In the genomic region with DNA sequence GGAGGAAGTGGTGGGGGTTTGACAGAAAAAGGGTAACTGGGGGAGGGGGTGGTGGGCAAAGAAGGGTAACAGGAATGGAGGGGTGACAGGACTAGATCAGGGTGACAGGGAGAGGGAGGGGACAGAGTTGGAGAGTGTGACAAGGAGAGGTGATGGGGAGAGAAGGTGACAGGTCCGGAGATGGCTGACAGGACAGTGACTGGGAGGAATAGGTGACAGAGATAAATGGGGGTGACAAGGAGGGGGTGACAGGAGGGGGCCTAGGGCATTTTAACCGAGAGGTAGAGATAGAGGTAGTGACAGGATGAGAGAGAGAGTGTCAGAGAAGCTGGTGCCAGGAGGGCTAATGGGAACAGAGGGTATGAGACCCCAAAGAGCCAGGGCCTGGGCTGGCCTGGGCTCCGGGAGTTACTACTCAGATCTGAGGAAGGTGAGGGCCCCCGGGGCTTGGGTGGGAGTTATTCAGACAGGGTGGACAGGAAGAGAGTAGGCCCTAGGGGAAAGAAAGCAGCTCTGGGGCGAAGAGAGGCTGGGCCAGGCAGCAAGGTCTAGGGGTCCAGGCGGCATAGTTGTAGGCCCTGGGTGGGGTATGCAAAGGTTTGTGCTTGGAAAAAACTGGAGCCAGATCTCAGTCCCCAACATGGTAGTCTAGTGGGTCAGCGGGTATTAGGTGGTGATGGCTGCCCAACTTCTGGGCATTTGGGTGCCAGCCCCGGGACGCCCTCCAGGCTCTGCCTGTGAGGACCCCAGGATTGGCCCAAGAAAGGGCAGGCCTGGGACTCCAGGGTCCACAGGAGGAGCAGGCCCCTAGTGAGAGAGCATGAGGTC, we compare ENCODE assay signal across 1 cellular context.
TF ChIP-seq lines count a peak whose summit lies in the region.

No MANE protein-coding gene starts in this region.

TF ChIP-seq in K562, 482 proteins besides CTCF, POLR2A, EP300 and RAD21 (continued from another document and continues in another):
- TF ChIP-seq, protein P1, sequence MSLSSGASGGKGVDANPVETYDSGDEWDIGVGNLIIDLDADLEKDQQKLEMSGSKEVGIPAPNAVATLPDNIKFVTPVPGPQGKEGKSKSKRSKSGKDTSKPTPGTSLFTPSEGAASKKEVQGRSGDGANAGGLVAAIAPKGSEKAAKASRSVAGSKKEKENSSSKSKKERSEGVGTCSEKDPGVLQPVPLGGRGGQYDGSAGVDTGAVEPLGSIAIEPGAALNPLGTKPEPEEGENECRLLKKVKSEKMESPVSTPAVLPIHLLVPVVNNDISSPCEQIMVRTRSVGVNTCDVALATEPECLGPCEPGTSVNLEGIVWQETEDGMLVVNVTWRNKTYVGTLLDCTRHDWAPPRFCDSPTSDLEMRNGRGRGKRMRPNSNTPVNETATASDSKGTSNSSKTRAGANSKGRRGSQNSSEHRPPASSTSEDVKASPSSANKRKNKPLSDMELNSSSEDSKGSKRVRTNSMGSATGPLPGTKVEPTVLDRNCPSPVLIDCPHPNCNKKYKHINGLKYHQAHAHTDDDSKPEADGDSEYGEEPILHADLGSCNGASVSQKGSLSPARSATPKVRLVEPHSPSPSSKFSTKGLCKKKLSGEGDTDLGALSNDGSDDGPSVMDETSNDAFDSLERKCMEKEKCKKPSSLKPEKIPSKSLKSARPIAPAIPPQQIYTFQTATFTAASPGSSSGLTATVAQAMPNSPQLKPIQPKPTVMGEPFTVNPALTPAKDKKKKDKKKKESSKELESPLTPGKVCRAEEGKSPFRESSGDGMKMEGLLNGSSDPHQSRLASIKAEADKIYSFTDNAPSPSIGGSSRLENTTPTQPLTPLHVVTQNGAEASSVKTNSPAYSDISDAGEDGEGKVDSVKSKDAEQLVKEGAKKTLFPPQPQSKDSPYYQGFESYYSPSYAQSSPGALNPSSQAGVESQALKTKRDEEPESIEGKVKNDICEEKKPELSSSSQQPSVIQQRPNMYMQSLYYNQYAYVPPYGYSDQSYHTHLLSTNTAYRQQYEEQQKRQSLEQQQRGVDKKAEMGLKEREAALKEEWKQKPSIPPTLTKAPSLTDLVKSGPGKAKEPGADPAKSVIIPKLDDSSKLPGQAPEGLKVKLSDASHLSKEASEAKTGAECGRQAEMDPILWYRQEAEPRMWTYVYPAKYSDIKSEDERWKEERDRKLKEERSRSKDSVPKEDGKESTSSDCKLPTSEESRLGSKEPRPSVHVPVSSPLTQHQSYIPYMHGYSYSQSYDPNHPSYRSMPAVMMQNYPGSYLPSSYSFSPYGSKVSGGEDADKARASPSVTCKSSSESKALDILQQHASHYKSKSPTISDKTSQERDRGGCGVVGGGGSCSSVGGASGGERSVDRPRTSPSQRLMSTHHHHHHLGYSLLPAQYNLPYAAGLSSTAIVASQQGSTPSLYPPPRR (CRISPR knock-in tag; IDR thresholded peaks at IDR 0.05; ENCODE audit: borderline replicate concordance): 0 out of 2 replicates have a peak, but pooled peaks have one; percentile 54
- TF ChIP-seq GTF2E2 (tag; IDR thresholded peaks at IDR 0.05) (0 out of 2 replicates have a peak, but pooled peaks have one; percentile 47), TBP (optimal IDR thresholded peaks at IDR 0.05; ENCODE audit: low read depth, low read length) (no peak), CBFA2T3 (IDR thresholded peaks at IDR 0.05) (no peak), SRSF1 (IDR thresholded peaks at IDR 0.05; ENCODE audit: low read depth, low read length) (no peak), PCBP1 (IDR thresholded peaks at IDR 0.05; ENCODE audit: low read depth, low read length, poor library complexity, severe bottlenecking) (no peak), IRF2 (CRISPR knock-in tag; IDR thresholded peaks at IDR 0.05) (no peak), EGR1 (conservative IDR thresholded peaks at IDR 0.05) (peak; percentile 49), GTF2F1 (IDR thresholded peaks at IDR 0.05; ENCODE audit: low read depth, low read length) (no peak), TEAD2 (tag; IDR thresholded peaks at IDR 0.05) (no peak), ZNF584 (CRISPR knock-in tag; IDR thresholded peaks at IDR 0.05; ENCODE audit: low read depth) (no peak), ZEB2 (IDR thresholded peaks at IDR 0.05) (peak; percentile 79), MBD2 (IDR thresholded peaks at IDR 0.05; ENCODE audit: borderline replicate concordance, low read depth) (no peak), MAFF (IDR thresholded peaks at IDR 0.05; ENCODE audit: low read length) (no peak), NR2C1 (IDR thresholded peaks at IDR 0.05) (no peak), NR2C1 (tag; IDR thresholded peaks at IDR 0.05) (no peak), ZC3H8 (IDR thresholded peaks at IDR 0.05) (no peak), TAL1 (IDR thresholded peaks at IDR 0.05) (no peak), CBFA2T2 (conservative IDR thresholded peaks at IDR 0.05) (no peak), PHF21A (IDR thresholded peaks at IDR 0.05; ENCODE audit: borderline replicate concordance, low read depth) (no peak), HDAC8 (tag; IDR thresholded peaks at IDR 0.05) (no peak), ZKSCAN8 (CRISPR knock-in tag; IDR thresholded peaks at IDR 0.05) (no peak), CAMTA2 (CRISPR knock-in tag; conservative IDR thresholded peaks at IDR 0.05) (no peak), GATA2 (CRISPR knock-in tag; IDR thresholded peaks at IDR 0.05) (no peak), ZNF699 (CRISPR knock-in tag; IDR thresholded peaks at IDR 0.05; ENCODE audit: insufficient replicate concordance) (no peak), CBX3 (IDR thresholded peaks at IDR 0.05; ENCODE audit: borderline replicate concordance in 1 of 2, low read length in 2 of 2) (no peak), ELF4 (CRISPR knock-in tag; IDR thresholded peaks at IDR 0.05) (peak; percentile 85), ZNF124 (CRISPR knock-in tag; IDR thresholded peaks at IDR 0.05) (no peak)
- TF ChIP-seq, protein P2, sequence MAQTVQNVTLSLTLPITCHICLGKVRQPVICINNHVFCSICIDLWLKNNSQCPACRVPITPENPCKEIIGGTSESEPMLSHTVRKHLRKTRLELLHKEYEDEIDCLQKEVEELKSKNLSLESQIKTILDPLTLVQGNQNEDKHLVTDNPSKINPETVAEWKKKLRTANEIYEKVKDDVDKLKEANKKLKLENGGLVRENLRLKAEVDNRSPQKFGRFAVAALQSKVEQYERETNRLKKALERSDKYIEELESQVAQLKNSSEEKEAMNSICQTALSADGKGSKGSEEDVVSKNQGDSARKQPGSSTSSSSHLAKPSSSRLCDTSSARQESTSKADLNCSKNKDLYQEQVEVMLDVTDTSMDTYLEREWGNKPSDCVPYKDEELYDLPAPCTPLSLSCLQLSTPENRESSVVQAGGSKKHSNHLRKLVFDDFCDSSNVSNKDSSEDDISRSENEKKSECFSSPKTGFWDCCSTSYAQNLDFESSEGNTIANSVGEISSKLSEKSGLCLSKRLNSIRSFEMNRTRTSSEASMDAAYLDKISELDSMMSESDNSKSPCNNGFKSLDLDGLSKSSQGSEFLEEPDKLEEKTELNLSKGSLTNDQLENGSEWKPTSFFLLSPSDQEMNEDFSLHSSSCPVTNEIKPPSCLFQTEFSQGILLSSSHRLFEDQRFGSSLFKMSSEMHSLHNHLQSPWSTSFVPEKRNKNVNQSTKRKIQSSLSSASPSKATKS (CRISPR knock-in tag; IDR thresholded peaks at IDR 0.05): no peak
- TF ChIP-seq, protein P3, sequence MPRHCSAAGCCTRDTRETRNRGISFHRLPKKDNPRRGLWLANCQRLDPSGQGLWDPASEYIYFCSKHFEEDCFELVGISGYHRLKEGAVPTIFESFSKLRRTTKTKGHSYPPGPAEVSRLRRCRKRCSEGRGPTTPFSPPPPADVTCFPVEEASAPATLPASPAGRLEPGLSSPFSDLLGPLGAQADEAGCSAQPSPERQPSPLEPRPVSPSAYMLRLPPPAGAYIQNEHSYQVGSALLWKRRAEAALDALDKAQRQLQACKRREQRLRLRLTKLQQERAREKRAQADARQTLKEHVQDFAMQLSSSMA (CRISPR knock-in tag; IDR thresholded peaks at IDR 0.05): no peak
- TF ChIP-seq, protein P4, sequence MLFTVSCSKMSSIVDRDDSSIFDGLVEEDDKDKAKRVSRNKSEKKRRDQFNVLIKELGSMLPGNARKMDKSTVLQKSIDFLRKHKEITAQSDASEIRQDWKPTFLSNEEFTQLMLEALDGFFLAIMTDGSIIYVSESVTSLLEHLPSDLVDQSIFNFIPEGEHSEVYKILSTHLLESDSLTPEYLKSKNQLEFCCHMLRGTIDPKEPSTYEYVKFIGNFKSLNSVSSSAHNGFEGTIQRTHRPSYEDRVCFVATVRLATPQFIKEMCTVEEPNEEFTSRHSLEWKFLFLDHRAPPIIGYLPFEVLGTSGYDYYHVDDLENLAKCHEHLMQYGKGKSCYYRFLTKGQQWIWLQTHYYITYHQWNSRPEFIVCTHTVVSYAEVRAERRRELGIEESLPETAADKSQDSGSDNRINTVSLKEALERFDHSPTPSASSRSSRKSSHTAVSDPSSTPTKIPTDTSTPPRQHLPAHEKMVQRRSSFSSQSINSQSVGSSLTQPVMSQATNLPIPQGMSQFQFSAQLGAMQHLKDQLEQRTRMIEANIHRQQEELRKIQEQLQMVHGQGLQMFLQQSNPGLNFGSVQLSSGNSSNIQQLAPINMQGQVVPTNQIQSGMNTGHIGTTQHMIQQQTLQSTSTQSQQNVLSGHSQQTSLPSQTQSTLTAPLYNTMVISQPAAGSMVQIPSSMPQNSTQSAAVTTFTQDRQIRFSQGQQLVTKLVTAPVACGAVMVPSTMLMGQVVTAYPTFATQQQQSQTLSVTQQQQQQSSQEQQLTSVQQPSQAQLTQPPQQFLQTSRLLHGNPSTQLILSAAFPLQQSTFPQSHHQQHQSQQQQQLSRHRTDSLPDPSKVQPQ (CRISPR knock-in tag; IDR thresholded peaks at IDR 0.05; ENCODE audit: borderline replicate concordance): no peak
- TF ChIP-seq, protein P5, sequence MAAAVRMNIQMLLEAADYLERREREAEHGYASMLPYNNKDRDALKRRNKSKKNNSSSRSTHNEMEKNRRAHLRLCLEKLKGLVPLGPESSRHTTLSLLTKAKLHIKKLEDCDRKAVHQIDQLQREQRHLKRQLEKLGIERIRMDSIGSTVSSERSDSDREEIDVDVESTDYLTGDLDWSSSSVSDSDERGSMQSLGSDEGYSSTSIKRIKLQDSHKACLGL (CRISPR knock-in tag; IDR thresholded peaks at IDR 0.05; ENCODE audit: borderline replicate concordance, poor library complexity, severe bottlenecking): no peak
- TF ChIP-seq, protein P6, sequence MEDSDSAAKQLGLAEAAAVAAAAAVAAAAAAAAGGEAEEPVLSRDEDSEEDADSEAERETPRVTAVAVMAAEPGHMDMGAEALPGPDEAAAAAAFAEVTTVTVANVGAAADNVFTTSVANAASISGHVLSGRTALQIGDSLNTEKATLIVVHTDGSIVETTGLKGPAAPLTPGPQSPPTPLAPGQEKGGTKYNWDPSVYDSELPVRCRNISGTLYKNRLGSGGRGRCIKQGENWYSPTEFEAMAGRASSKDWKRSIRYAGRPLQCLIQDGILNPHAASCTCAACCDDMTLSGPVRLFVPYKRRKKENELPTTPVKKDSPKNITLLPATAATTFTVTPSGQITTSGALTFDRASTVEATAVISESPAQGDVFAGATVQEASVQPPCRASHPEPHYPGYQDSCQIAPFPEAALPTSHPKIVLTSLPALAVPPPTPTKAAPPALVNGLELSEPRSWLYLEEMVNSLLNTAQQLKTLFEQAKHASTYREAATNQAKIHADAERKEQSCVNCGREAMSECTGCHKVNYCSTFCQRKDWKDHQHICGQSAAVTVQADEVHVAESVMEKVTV (CRISPR knock-in tag; IDR thresholded peaks at IDR 0.05): no peak
- TF ChIP-seq, protein P7, sequence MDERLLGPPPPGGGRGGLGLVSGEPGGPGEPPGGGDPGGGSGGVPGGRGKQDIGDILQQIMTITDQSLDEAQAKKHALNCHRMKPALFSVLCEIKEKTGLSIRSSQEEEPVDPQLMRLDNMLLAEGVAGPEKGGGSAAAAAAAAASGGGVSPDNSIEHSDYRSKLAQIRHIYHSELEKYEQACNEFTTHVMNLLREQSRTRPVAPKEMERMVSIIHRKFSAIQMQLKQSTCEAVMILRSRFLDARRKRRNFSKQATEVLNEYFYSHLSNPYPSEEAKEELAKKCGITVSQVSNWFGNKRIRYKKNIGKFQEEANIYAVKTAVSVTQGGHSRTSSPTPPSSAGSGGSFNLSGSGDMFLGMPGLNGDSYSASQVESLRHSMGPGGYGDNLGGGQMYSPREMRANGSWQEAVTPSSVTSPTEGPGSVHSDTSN (CRISPR knock-in tag; IDR thresholded peaks at IDR 0.05; ENCODE audit: low read depth): 0 out of 2 replicates have a peak, but pooled peaks have one; percentile 19
- TF ChIP-seq, protein P7 (tag; conservative IDR thresholded peaks at IDR 0.05; ENCODE audit: low read depth): peak; percentile 91
- TF ChIP-seq, protein P8, sequence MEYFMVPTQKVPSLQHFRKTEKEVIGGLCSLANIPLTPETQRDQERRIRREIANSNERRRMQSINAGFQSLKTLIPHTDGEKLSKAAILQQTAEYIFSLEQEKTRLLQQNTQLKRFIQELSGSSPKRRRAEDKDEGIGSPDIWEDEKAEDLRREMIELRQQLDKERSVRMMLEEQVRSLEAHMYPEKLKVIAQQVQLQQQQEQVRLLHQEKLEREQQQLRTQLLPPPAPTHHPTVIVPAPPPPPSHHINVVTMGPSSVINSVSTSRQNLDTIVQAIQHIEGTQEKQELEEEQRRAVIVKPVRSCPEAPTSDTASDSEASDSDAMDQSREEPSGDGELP (CRISPR knock-in tag; IDR thresholded peaks at IDR 0.05; ENCODE audit: borderline replicate concordance): 0 out of 2 replicates have a peak, but pooled peaks have one; percentile 10
- TF ChIP-seq, protein P9, sequence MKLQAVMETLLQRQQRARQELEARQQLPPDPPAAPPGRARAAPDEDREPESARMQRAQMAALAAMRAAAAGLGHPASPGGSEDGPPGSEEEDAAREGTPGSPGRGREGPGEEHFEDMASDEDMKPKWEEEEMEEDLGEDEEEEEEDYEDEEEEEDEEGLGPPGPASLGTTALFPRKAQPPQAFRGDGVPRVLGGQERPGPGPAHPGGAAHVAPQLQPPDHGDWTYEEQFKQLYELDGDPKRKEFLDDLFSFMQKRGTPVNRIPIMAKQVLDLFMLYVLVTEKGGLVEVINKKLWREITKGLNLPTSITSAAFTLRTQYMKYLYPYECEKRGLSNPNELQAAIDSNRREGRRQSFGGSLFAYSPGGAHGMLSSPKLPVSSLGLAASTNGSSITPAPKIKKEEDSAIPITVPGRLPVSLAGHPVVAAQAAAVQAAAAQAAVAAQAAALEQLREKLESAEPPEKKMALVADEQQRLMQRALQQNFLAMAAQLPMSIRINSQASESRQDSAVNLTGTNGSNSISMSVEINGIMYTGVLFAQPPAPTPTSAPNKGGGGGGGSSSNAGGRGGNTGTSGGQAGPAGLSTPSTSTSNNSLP (IDR thresholded peaks at IDR 0.05; ENCODE audit: borderline replicate concordance, low read depth, low read length): no peak
